Comparison of ENCODE assay signal across 20 cellular contexts in genomic region chr19:41926861-41927809, GRCh38. TPM values are rescaled to one million over a fixed set of nuclear protein-coding genes. Genes with fewer than 3 reads are reported as not detected.
DNase-seq lines count a peak whose midpoint lies in the region; ATAC-seq and TF ChIP-seq lines count a peak whose summit lies in the region.
"Had no signal": no experiment of that assay in that cellular context is flagged by ENCODE, and none has a peak within 500 bp of the region (broad histone marks: within the 10 kb centered on the region; RNA-seq: fewer than 3 reads in every experiment).

No MANE protein-coding gene starts in this region.

- H3K9me3 ChIP-seq in left ventricle myocardium inferior (replicated peaks) (no peaks in the 10 kb centered on the region), OCI-LY3 (ENCODE audit: insufficient read depth, low read length) (no peaks in the 10 kb centered on the region), iPS-15b (ENCODE audit: control insufficient read depth, insufficient read depth, low read length) (no peaks in the 10 kb centered on the region)
- H3K9me3 ChIP-seq: psoas muscle, thyroid gland had no signal

- no peaks in the 10 kb centered on the region for H3K79me2 ChIP-seq in OCI-LY3 (ENCODE audit: low read length)

- TF ChIP-seq CTCF in left ventricle myocardium inferior (IDR thresholded peaks at IDR 0.05; ENCODE audit: borderline replicate concordance) (no peak), OCI-LY3 (IDR thresholded peaks at IDR 0.05; ENCODE audit: low read depth, low read length) (no peak)

- H3K36me3 ChIP-seq in left ventricle myocardium inferior (no peaks in the 10 kb centered on the region), OCI-LY3 (replicated peaks; ENCODE audit: low read depth, low read length) (no peaks in the 10 kb centered on the region), iPS-15b (ENCODE audit: control insufficient read depth, insufficient read depth, low read length) (no peaks in the 10 kb centered on the region)
- H3K36me3 ChIP-seq: thyroid gland had no signal

- H3K4me3 ChIP-seq in left ventricle myocardium inferior (peak overlapping the region; percentile 63), OCI-LY3 (ENCODE audit: low read length) (peak overlapping the region; percentile 80), iPS-15b (ENCODE audit: low read depth, low read length) (peak overlapping the region; percentile 35)

- H3K27ac ChIP-seq in left ventricle myocardium inferior (replicated peaks): no peak overlapping the region
- no peak overlapping the region for H3K27ac ChIP-seq in OCI-LY3 (ENCODE audit: low read length)
- H3K27ac ChIP-seq: GM23248, psoas muscle, thyroid gland had no signal

- no peak for DNase-seq in left ventricle myocardium inferior
- no peak for DNase-seq in cardiac septum (ENCODE audit: low spot score)
- DNase-seq in kidney glomerular epithelial cell (lab: John Stamatoyannopoulos, UW): no peak
- no peak for DNase-seq in MV-4-11 (lab: John Stamatoyannopoulos, UW)
- DNase-seq in SHP77 (lab: John Stamatoyannopoulos, UW): no peak
- DNase-seq: activated CD4-positive, alpha-beta T cell treated with anti-CD3 and anti-CD28 coated beads for 48 hours; activated CD8-positive, alpha-beta memory T cell treated with anti-CD3 and anti-CD28 coated beads, Interleukin-2, amount 50 U/mL, for 48 hours; amniotic stem cell; DMS79; hippocampal formation; KG1; NCI-H1105; NCI-H2107; psoas muscle; thyroid gland had no signal

- H4K20me1 ChIP-seq in OCI-LY3 (ENCODE audit: insufficient read depth, low read length): no peaks in the 10 kb centered on the region

- ATAC-seq in GM18868 (IDR thresholded peaks at IDR 0.05; ENCODE audit: unreplicated experiment): no peak
- ATAC-seq: psoas muscle had no signal

- H3K4me1 ChIP-seq in left ventricle myocardium inferior: peaks cover 19% of the 10 kb centered on the region
- peaks cover 52% of the 10 kb centered on the region for H3K4me1 ChIP-seq in OCI-LY3 (ENCODE audit: low read length)
- peaks cover 9% of the 10 kb centered on the region for H3K4me1 ChIP-seq in iPS-15b (ENCODE audit: control insufficient read depth, insufficient read depth, low read length)

- intact Hi-C loops in left ventricle myocardium inferior (cut with micrococcal nuclease): no loop called here
- intact Hi-C loops in cardiac septum (cut with DNase I): no loop called here

- H2AFZ ChIP-seq in OCI-LY3 (ENCODE audit: low read depth, low read length): no peak overlapping the region

- H3K9ac ChIP-seq in OCI-LY3 (ENCODE audit: low read length) (peak overlapping the region; percentile 76), iPS-15b (ENCODE audit: low read depth, low read length) (no peak overlapping the region)

- H3K27me3 ChIP-seq in left ventricle myocardium inferior (ENCODE audit: low read depth) (peaks cover 98% of the 10 kb centered on the region), OCI-LY3 (ENCODE audit: low read depth, low read length) (peaks cover 53% of the 10 kb centered on the region), iPS-15b (ENCODE audit: control insufficient read depth, insufficient read depth, low read length) (peaks cover 93% of the 10 kb centered on the region)

- H3K4me2 ChIP-seq in OCI-LY3 (ENCODE audit: low read length): peak overlapping the region; percentile 96

RNA-seq across cellular contexts. Expression of gene ERFL, which starts 1.1 kb away (rescaled TPM):
- total RNA-seq in left ventricle myocardium inferior (not detected), cardiac septum (not detected)
- total RNA-seq: GM23248, kidney epithelial cell, psoas muscle had no signal

RNA-seq across cellular contexts. Expression of gene RABAC1, which starts 32.0 kb away (rescaled TPM):
- 56.7 TPM for total RNA-seq in left ventricle myocardium inferior
- 92.0 TPM for total RNA-seq in cardiac septum

RNA-seq across cellular contexts. Expression of gene ARHGEF1, which starts 44.2 kb away (rescaled TPM):
- 28.3 TPM for total RNA-seq in left ventricle myocardium inferior
- total RNA-seq in cardiac septum: 37.9 TPM

RNA-seq across cellular contexts. Expression of gene CD79A, which starts 50.1 kb away (rescaled TPM):
- total RNA-seq in left ventricle myocardium inferior (not detected), cardiac septum (not detected)
- total RNA-seq: GM23248, kidney epithelial cell had no signal
